ENCODE assay signal across 10 cellular contexts in the genomic region with DNA sequence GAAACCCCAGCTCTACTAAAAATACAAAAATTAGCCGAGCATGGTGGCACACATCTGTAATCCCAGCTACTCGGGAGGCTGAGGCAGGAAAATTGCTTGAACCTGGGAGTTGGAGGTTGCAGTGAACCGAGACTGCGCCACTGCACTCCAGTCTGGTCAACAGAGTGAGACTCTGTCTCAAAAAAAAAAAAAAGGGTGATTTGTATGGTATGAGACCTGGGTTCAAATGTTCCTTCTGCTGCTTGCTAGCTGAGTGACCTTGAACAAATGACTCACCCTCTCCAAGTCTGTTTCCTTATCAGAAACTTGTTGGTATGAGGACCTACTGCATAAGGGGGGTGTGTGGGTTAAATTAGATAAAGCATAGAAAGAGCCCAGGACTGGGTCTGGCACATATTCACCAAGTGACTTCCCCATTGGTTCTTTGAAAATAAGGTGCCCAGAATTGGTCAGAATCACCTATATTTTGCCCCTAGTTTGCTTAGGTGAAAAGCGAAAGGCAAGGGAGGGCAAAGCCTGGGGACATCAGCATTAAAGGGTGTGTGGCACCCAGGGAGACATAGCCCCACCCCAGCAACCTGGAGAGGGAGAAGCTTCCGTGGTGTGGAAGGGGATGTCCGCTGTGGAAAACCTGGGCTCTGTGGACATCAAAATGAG. TPM values are rescaled to one million over a fixed set of nuclear protein-coding genes. Genes with fewer than 3 reads are reported as not detected.
A peak's percentile ranks its signal among the peaks of the same experiment; 100 is the strongest.
DNase-seq lines count a peak whose midpoint lies in the region; ATAC-seq and TF ChIP-seq lines count a peak whose summit lies in the region.
"Had no signal": no experiment of that assay in that cellular context is flagged by ENCODE, and none has a peak within 500 bp of the region (broad histone marks: within the 10 kb centered on the region; RNA-seq: fewer than 3 reads in every experiment).

No MANE protein-coding gene starts in this region.

- no peaks in the 10 kb centered on the region for H3K9me3 Mint-ChIP-seq in activated T-helper 17 cell treated with anti-CD3 and anti-CD28 coated beads, Interleukin-2, amount 50 U/mL, for 72 hours

- H3K27me3 Mint-ChIP-seq in activated T-helper 17 cell treated with anti-CD3 and anti-CD28 coated beads, Interleukin-2, amount 50 U/mL, for 72 hours: no peaks in the 10 kb centered on the region

- H3K27ac ChIP-seq in left ventricle myocardium inferior (replicated peaks) (peak overlapping the region; percentile 8), heart right ventricle (peak overlapping the region in 1 of 10 donors; percentile 62), mucosa of rectum (ENCODE audit: low read depth in 2 of 2, low read length in 2 of 2) (peak overlapping the region; percentile 91 to 94), vagina (peak overlapping the region; percentile 85)

- H3K36me3 Mint-ChIP-seq in activated T-helper 17 cell treated with anti-CD3 and anti-CD28 coated beads, Interleukin-2, amount 50 U/mL, for 72 hours (ENCODE audit: low read depth): peaks cover 38% of the 10 kb centered on the region

- TF ChIP-seq CTCF in left ventricle myocardium inferior (IDR thresholded peaks at IDR 0.05; ENCODE audit: borderline replicate concordance) (no peak), heart right ventricle (IDR thresholded peaks at IDR 0.05) (no peak), vagina (IDR thresholded peaks at IDR 0.05) (peak in 1 of 3 experiments; percentile 4)

- no peaks in the 10 kb centered on the region for H3K27me3 ChIP-seq in left ventricle myocardium inferior (ENCODE audit: low read depth)
- H3K27me3 ChIP-seq in heart right ventricle: no peaks in the 10 kb centered on the region
- H3K27me3 ChIP-seq in mucosa of rectum (ENCODE audit: control insufficient read depth in 2 of 2, insufficient read depth in 2 of 2, low read length in 2 of 2): no peaks in the 10 kb centered on the region
- no peaks in the 10 kb centered on the region for H3K27me3 ChIP-seq in vagina

- H3K4me3 ChIP-seq in left ventricle myocardium inferior (no peak overlapping the region), heart right ventricle (no peak overlapping the region), mucosa of rectum (ENCODE audit: low read length in 2 of 2) (peak overlapping the region in 1 of 2 donors; percentile 56), vagina (no peak overlapping the region)

- peak overlapping the region; percentile 46 for H3K27ac Mint-ChIP-seq in activated T-helper 17 cell treated with anti-CD3 and anti-CD28 coated beads, Interleukin-2, amount 50 U/mL, for 72 hours

- TF ChIP-seq POLR2A in vagina (IDR thresholded peaks at IDR 0.05): no peak

- H3K4me1 ChIP-seq in left ventricle myocardium inferior: peaks cover 66% of the 10 kb centered on the region
- H3K4me1 ChIP-seq in heart right ventricle: peaks cover 5 to 75% (median 38%) of the 10 kb centered on the region in 9 donors
- H3K4me1 ChIP-seq in mucosa of rectum (ENCODE audit: control insufficient read depth in 2 of 2, insufficient read depth in 2 of 2, low read length in 2 of 2): peaks cover 33 to 46% of the 10 kb centered on the region in 2 donors
- H3K4me1 ChIP-seq in vagina: peaks cover 100% of the 10 kb centered on the region

- H3K9ac ChIP-seq in mucosa of rectum (ENCODE audit: low read depth in 1 of 2, low read length in 2 of 2): peak overlapping the region; percentile 5 to 63

- DNase-seq in left ventricle myocardium inferior (no peak), heart right ventricle (no peak), vagina (ENCODE audit: extremely low spot score in 2 of 2) (no peak), SHP77 (lab: John Stamatoyannopoulos, UW) (no peak)
- DNase-seq: central memory CD4-positive, alpha-beta T cell; hippocampal formation had no signal

- H3K4me3 Mint-ChIP-seq in activated T-helper 17 cell treated with anti-CD3 and anti-CD28 coated beads, Interleukin-2, amount 50 U/mL, for 72 hours: peak overlapping the region; percentile 55

- intact Hi-C loops in left ventricle myocardium inferior (cut with micrococcal nuclease): no loop called here
- intact Hi-C loops in heart right ventricle (cut with DNase I): no loop called here
- intact Hi-C loops in vagina (cut with DNase I): no loop called here

- peaks cover 34% of the 10 kb centered on the region for H3K4me1 Mint-ChIP-seq in activated T-helper 17 cell treated with anti-CD3 and anti-CD28 coated beads, Interleukin-2, amount 50 U/mL, for 72 hours

- WGBS in heart right ventricle, 2 donors: 96% methylated on average over 7 of the region's 7 CpGs

- no peaks in the 10 kb centered on the region for H3K9me3 ChIP-seq in left ventricle myocardium inferior (replicated peaks)
- H3K9me3 ChIP-seq in heart right ventricle: no peaks in the 10 kb centered on the region
- no peaks in the 10 kb centered on the region for H3K9me3 ChIP-seq in mucosa of rectum (ENCODE audit: control insufficient read depth in 2 of 2, low read length in 2 of 2)
- H3K9me3 ChIP-seq in vagina: no peaks in the 10 kb centered on the region

- no peaks in the 10 kb centered on the region for H3K36me3 ChIP-seq in left ventricle myocardium inferior
- peaks cover 0 to 4% (median 0%) of the 10 kb centered on the region in 9 donors for H3K36me3 ChIP-seq in heart right ventricle
- H3K36me3 ChIP-seq in mucosa of rectum (ENCODE audit: control insufficient read depth in 2 of 2, insufficient read depth in 2 of 2, low read length in 2 of 2): no peaks in the 10 kb centered on the region
- no peaks in the 10 kb centered on the region for H3K36me3 ChIP-seq in vagina

- no peak for ATAC-seq in heart right ventricle
- peak; percentile 35 for ATAC-seq in activated T-helper 17 cell treated with anti-CD3 and anti-CD28 coated beads, Interleukin-2, amount 50 U/mL, for 72 hours (replicated peaks)
- no peak for ATAC-seq in HG03460 (IDR thresholded peaks at IDR 0.05; ENCODE audit: unreplicated experiment)
- ATAC-seq in GM19328 (IDR thresholded peaks at IDR 0.05; ENCODE audit: unreplicated experiment): no peak

RNA-seq across cellular contexts. Expression of gene SLC25A25, which starts 9.9 kb away (rescaled TPM):
- total RNA-seq in left ventricle myocardium inferior (5.4 TPM), heart right ventricle (10 to 100 TPM in 3 of 10 donors, 1 to 10 TPM in 7; 3.6 to 20.7 (median 7.5) TPM), vagina (44.4 TPM)
- polyA plus RNA-seq in heart right ventricle: 1 to 10 TPM; 2.3 to 4.8 TPM
- total RNA-seq in activated T-helper 17 cell treated with anti-CD3 and anti-CD28 coated beads, Interleukin-2, amount 50 U/mL, for 72 hours: 10 to 100 TPM; 10.8 to 12.7 TPM

RNA-seq across cellular contexts. Expression of gene NAIF1, which starts 10.9 kb away (rescaled TPM):
- total RNA-seq in left ventricle myocardium inferior: 7.9 TPM
- total RNA-seq in heart right ventricle: 1 to 10 TPM; 3.2 to 7.0 (median 5.5) TPM
- 1 to 10 TPM; 4.4 to 7.2 TPM for polyA plus RNA-seq in heart right ventricle
- 10 to 100 TPM in 1 of 2 donors, 1 to 10 TPM in 1; 9.0 to 15.0 TPM for total RNA-seq in activated T-helper 17 cell treated with anti-CD3 and anti-CD28 coated beads, Interleukin-2, amount 50 U/mL, for 72 hours
- total RNA-seq in vagina: 13.3 TPM

RNA-seq across cellular contexts. Expression of gene PTGES2, which starts 49.6 kb away (rescaled TPM):
- total RNA-seq in left ventricle myocardium inferior: 141 TPM
- 100 to 1,000 TPM; 117 to 166 (median 148) TPM for total RNA-seq in heart right ventricle
- polyA plus RNA-seq in heart right ventricle: 100 to 1,000 TPM; 132 to 147 TPM
- 10 to 100 TPM; 15.3 to 32.3 TPM for total RNA-seq in activated T-helper 17 cell treated with anti-CD3 and anti-CD28 coated beads, Interleukin-2, amount 50 U/mL, for 72 hours
- total RNA-seq in vagina: 101 TPM
